In the genomic region with DNA sequence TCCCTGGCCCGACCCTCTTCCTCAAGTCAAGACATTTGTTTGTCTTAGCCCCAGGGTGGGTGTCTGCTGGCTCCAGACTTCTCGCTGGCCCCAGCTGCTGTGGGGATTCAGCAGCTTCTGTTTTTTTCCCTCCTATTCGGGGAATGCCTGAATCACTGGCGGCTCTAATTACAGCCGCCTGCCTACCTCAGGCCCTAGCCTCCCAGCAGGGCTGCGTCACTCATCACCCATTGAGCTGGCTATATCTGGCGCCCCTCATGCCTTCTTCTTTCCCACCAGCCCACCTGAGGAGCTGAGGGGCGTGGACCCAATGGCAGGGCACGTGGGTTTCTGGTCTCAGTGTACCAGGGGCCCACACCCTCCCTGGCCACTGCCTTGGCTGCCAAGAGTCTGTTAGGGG, we compare ENCODE assay signal across 12 cellular contexts. TPM values are rescaled to one million over a fixed set of nuclear protein-coding genes. Genes with fewer than 3 reads are reported as not detected.
DNase-seq lines count a peak whose midpoint lies in the region; ATAC-seq and TF ChIP-seq lines count a peak whose summit lies in the region.
"Had no signal": no experiment of that assay in that cellular context is flagged by ENCODE, and none has a peak within 500 bp of the region (broad histone marks: within the 10 kb centered on the region; RNA-seq: fewer than 3 reads in every experiment).

No MANE protein-coding gene starts in this region.

- peak; percentile 40 for DNase-seq in DMS153 (lab: John Stamatoyannopoulos, UW)
- no peak for DNase-seq in DMS153 treated with DMSO at 0.1 percent for 48 hours (lab: John Stamatoyannopoulos, UW; ENCODE audit: unreplicated experiment)
- DNase-seq in NCI-H2107 treated with DMSO at 0.1 percent for 48 hours (lab: John Stamatoyannopoulos, UW; ENCODE audit: unreplicated experiment) = peak; percentile 81
- DNase-seq in chondrocyte (ENCODE audit: low spot score) = no peak
- no peak for DNase-seq in psoas muscle
- DNase-seq in activated naive CD4-positive, alpha-beta T cell treated with Interleukin-2 at 50 U/mL for 16 hours = no peak
- DNase-seq in NCI-H2029 treated with DMSO at 0.1 percent for 48 hours (lab: John Stamatoyannopoulos, UW) = no peak
- DNase-seq: stimulated activated CD4-positive, alpha-beta T cell treated with anti-CD3 and anti-CD28 coated beads, Interleukin-1b, Interleukin-23, amount 100 ng/mL, for 48 hours had no signal

- no peaks in the 10 kb centered on the region for H3K36me3 ChIP-seq in psoas muscle (ENCODE audit: insufficient read depth in 1 of 2, low read depth in 1 of 2)

- no peak overlapping the region for H3K4me3 Mint-ChIP-seq in chondrocyte (ENCODE audit: unreplicated experiment)
- H3K4me3 Mint-ChIP-seq: activated T-helper 1 cell treated with anti-CD3 and anti-CD28 coated beads, Interleukin-12 subunit alpha, Interleukin-12 subunit beta, Interleukin-2, Interleukin-4 antibody, amounts not matched to agents 30 ng/mL and 10 ng/mL and 1 ng/mL, durations not matched to agents 14 hours and 24 hours and 36 hours had no signal

- no peaks in the 10 kb centered on the region for H3K27me3 ChIP-seq in psoas muscle (ENCODE audit: insufficient read depth in 3 of 3, low read length in 2 of 3)

- peak overlapping the region; percentile 95 for H3K27ac Mint-ChIP-seq in chondrocyte (ENCODE audit: unreplicated experiment)
- H3K27ac Mint-ChIP-seq: activated T-helper 1 cell treated with anti-CD3 and anti-CD28 coated beads, Interleukin-12 subunit alpha, Interleukin-12 subunit beta, Interleukin-2, Interleukin-4 antibody, amounts not matched to agents 30 ng/mL and 10 ng/mL and 1 ng/mL, durations not matched to agents 14 hours and 24 hours and 36 hours had no signal

- 61 to 74% (median 63%) methylated on average over 9 of the region's 9 CpGs for WGBS in psoas muscle, 3 donors

- no peak for TF ChIP-seq CTCF in chondrocyte (IDR thresholded peaks at IDR 0.05)
- TF ChIP-seq CTCF in psoas muscle (IDR thresholded peaks at IDR 0.05) = no peak

- ATAC-seq in psoas muscle (peak; percentile 54 to 81 (median 72)), HG02678 (IDR thresholded peaks at IDR 0.05; ENCODE audit: unreplicated experiment) (no peak)

- intact Hi-C loops in psoas muscle (cut with DNase I) = no loop called here

- H3K4me3 ChIP-seq in psoas muscle = no peak overlapping the region

- H3K27ac ChIP-seq in psoas muscle = no peak overlapping the region
- H3K27ac ChIP-seq: 22Rv1, KMS-11 had no signal

- peaks cover 8% of the 10 kb centered on the region for H3K4me1 ChIP-seq in psoas muscle

- H3K27me3 Mint-ChIP-seq in chondrocyte (ENCODE audit: low read depth) = no peaks in the 10 kb centered on the region

- peaks cover 94% of the 10 kb centered on the region for H3K4me1 Mint-ChIP-seq in chondrocyte (ENCODE audit: low read depth)

- H3K9me3 Mint-ChIP-seq in chondrocyte (ENCODE audit: low read depth) = no peaks in the 10 kb centered on the region
- H3K9me3 Mint-ChIP-seq: activated T-helper 1 cell treated with anti-CD3 and anti-CD28 coated beads, Interleukin-12 subunit alpha, Interleukin-12 subunit beta, Interleukin-2, Interleukin-4 antibody, amounts not matched to agents 30 ng/mL and 10 ng/mL and 1 ng/mL, durations not matched to agents 14 hours and 24 hours and 36 hours had no signal

- H3K36me3 Mint-ChIP-seq in chondrocyte (ENCODE audit: low read depth) = peaks cover 2% of the 10 kb centered on the region

- H3K9me3 ChIP-seq in psoas muscle = no peaks in the 10 kb centered on the region

RNA-seq across cellular contexts. Expression of gene KRT80, which starts 10.1 kb away (rescaled TPM):
- total RNA-seq in chondrocyte = 10.7 to 17.0 TPM (median 12.1 TPM) in 3 replicates
- total RNA-seq in psoas muscle = 10 to 100 TPM in 1 of 4 donors, 1 to 10 TPM in 2, under 1 TPM in 1; 0.11 to 14.0 (median 2.9) TPM
- under 1 TPM; 0.13 to 0.44 (median 0.24) TPM for polyA plus RNA-seq in psoas muscle
- total RNA-seq: activated T-helper 1 cell treated with anti-CD3 and anti-CD28 coated beads, Interleukin-12 subunit alpha, Interleukin-12 subunit beta, Interleukin-2, Interleukin-4 antibody, amounts not matched to agents 30 ng/mL and 10 ng/mL and 1 ng/mL, durations not matched to agents 14 hours and 24 hours and 36 hours had no signal

RNA-seq across cellular contexts. Expression of gene KRT7, which starts 51.3 kb away (rescaled TPM):
- total RNA-seq in chondrocyte = 187 to 277 TPM (median 266 TPM) in 3 replicates
- 1 to 10 TPM in 3 of 4 donors, under 1 TPM in 1; 0.39 to 3.9 (median 1.9) TPM for total RNA-seq in psoas muscle
- polyA plus RNA-seq in psoas muscle = 1 to 10 TPM in 2 of 3 donors, under 1 TPM in 1; 0.56 to 2.2 (median 1.6) TPM

Comparison
In these comparisons a context has a peak if more than half of its experiments do, and no peak if none do; other contexts are left out.
1. DNase-seq: peak in DMS153 (single experiment) and NCI-H2107 treated with DMSO at 0.1 percent for 48 hours (single experiment); none in DMS153 treated with DMSO at 0.1 percent for 48 hours (single experiment), chondrocyte (single experiment), psoas muscle (0 of 2), activated naive CD4-positive, alpha-beta T cell treated with Interleukin-2 at 50 U/mL for 16 hours (single experiment) and NCI-H2029 treated with DMSO at 0.1 percent for 48 hours (single experiment).
2. RNA of gene KRT7, which starts 51.3 kb away (total RNA-seq): 187 to 277 TPM in chondrocyte; 0.39 to 3.9 TPM in psoas muscle; every median in the first group is over 10 times any median in the second.